ENCODE assay signal across 15 cellular contexts in genomic region chr3:53841296-53841695, GRCh38. TPM values are rescaled to one million over a fixed set of nuclear protein-coding genes. Genes with fewer than 3 reads are reported as not detected.
A peak's percentile ranks its signal among the peaks of the same experiment; 100 is the strongest.
DNase-seq lines count a peak whose midpoint lies in the region; ATAC-seq, FAIRE-seq and TF ChIP-seq lines count a peak whose summit lies in the region.
"Had no signal": no experiment of that assay in that cellular context is flagged by ENCODE, and none has a peak within 500 bp of the region (broad histone marks: within the 10 kb centered on the region; RNA-seq: fewer than 3 reads in every experiment).

No MANE protein-coding gene starts in this region.

- H3K9me3 ChIP-seq in H1 (ENCODE audit: insufficient read depth in 2 of 2, low read depth in 1 of 2, low read length in 1 of 2) (no peaks in the 10 kb centered on the region), SK-N-SH (no peaks in the 10 kb centered on the region)
- H3K9me3 ChIP-seq: sigmoid colon had no signal

- H3K9me3 Mint-ChIP-seq in stimulated activated naive B cell treated with anti-CD40 and anti-IgM and Interleukin-4, amounts not matched to agents 10 μg/mL and 1 μg/mL and 100 μg/mL, for 72 hours: no peaks in the 10 kb centered on the region
- H3K9me3 Mint-ChIP-seq: activated naive CD4-positive, alpha-beta T cell treated with anti-CD3 and anti-CD28 coated beads, Interleukin-2, amount 50 U/mL, for 24 hours; effector memory CD8-positive, alpha-beta T cell; stimulated activated effector memory CD8-positive, alpha-beta T cell treated with anti-CD3 and anti-CD28 coated beads, Interleukin-12 subunit alpha, Interleukin-12 subunit beta, amount 100 ng/mL, for 72 hours; T-cell had no signal

- H3K4me2 ChIP-seq in H1 (ENCODE audit: insufficient read depth in 1 of 2, low read depth in 2 of 2, low read length in 2 of 2): no peak overlapping the region
- H3K4me2 ChIP-seq in SK-N-SH: no peak overlapping the region

- TF ChIP-seq EP300 in H1 (IDR thresholded peaks at IDR 0.05; ENCODE audit: borderline replicate concordance in 1 of 2, low read depth in 2 of 2, low read length in 2 of 2) (no peak), SK-N-SH (IDR thresholded peaks at IDR 0.05; ENCODE audit: borderline replicate concordance in 1 of 2, low read depth in 1 of 2, low read length in 1 of 2) (no peak)

- H2BK15ac ChIP-seq in H1 (ENCODE audit: low read length): no peak overlapping the region

- TF ChIP-seq RAD21 in H1 (IDR thresholded peaks at IDR 0.05 in 1 of 2, conservative IDR thresholded peaks at IDR 0.05 in 1 of 2; ENCODE audit: low read depth in 2 of 2, low read length in 2 of 2) (peak; percentile 1 to 10; a peak in 1 of 4 replicates), SK-N-SH (IDR thresholded peaks at IDR 0.05; ENCODE audit: low read length) (no peak; the same call in 1 of the 2 replicates)

- no peak overlapping the region for H2BK5ac ChIP-seq in H1 (ENCODE audit: low read depth, low read length)

- H3K4ac ChIP-seq in H1 (replicated peaks; ENCODE audit: insufficient read length, low read depth, low read length): peak overlapping the region; percentile 44

- H2AK5ac ChIP-seq in H1 (ENCODE audit: low read depth, low read length): no peak overlapping the region

- no peak overlapping the region for H3K14ac ChIP-seq in H1 (ENCODE audit: insufficient read length)

- no peak overlapping the region for H3K4me3 ChIP-seq in H1 (ENCODE audit: extremely low read depth in 1 of 4, insufficient read depth in 2 of 4, low read depth in 3 of 4, low read length in 4 of 4)
- no peak overlapping the region for H3K4me3 ChIP-seq in SK-N-SH (ENCODE audit: low read depth in 2 of 2, low read length in 1 of 2)
- H3K4me3 ChIP-seq: sigmoid colon had no signal

- peaks cover 7% of the 10 kb centered on the region for H3K79me1 ChIP-seq in H1 (ENCODE audit: low read depth, low read length)

- H4K20me1 ChIP-seq in H1 (replicated peaks in 1 of 2; ENCODE audit: control insufficient read depth in 1 of 2, insufficient read depth in 2 of 2, low read length in 2 of 2) (peaks cover 0 to 2% of the 10 kb centered on the region in 2 experiments), SK-N-SH (ENCODE audit: insufficient read depth) (no peaks in the 10 kb centered on the region)

- H3F3A ChIP-seq in SK-N-SH (replicated peaks; ENCODE audit: insufficient read depth): no peaks in the 10 kb centered on the region

- H3K27ac ChIP-seq in H1 (ENCODE audit: low read depth, low read length) (no peak overlapping the region), SK-N-SH (ENCODE audit: low read depth in 2 of 2, low read length in 1 of 2) (peak overlapping the region in 1 of 2 experiments; percentile 62; a peak in 2 of 4 replicates)
- H3K27ac ChIP-seq: sigmoid colon had no signal

- no peaks in the 10 kb centered on the region for H3K9me2 ChIP-seq in SK-N-SH

- H3K56ac ChIP-seq in H1 (replicated peaks; ENCODE audit: insufficient read length, low read depth, low read length): no peak overlapping the region

- ATAC-seq in stimulated activated naive B cell treated with anti-CD40 and anti-IgM and Interleukin-4, amounts not matched to agents 10 μg/mL and 1 μg/mL and 100 μg/mL, for 72 hours (replicated peaks): no peak
- ATAC-seq: effector memory CD8-positive, alpha-beta T cell; stimulated activated effector memory CD8-positive, alpha-beta T cell treated with anti-CD3 and anti-CD28 coated beads, Interleukin-12 subunit alpha, Interleukin-12 subunit beta, amount 100 ng/mL, for 72 hours; T-cell had no signal

- H4K5ac ChIP-seq in H1 (ENCODE audit: insufficient read length, low read depth, low read length): no peak overlapping the region

- peaks cover 0 to 6% (median 0%) of the 10 kb centered on the region in 4 experiments; a peak in 1 of 8 replicates for H3K36me3 ChIP-seq in H1 (ENCODE audit: control insufficient read depth in 2 of 4, insufficient read depth in 4 of 4, low read length in 3 of 4)
- no peaks in the 10 kb centered on the region for H3K36me3 ChIP-seq in SK-N-SH (replicated peaks in 1 of 2; ENCODE audit: control insufficient read depth in 1 of 2, insufficient read depth in 2 of 2, low read length in 1 of 2)
- H3K36me3 ChIP-seq: sigmoid colon had no signal

- H3K79me2 ChIP-seq in H1 (ENCODE audit: control insufficient read depth in 1 of 2, insufficient read depth in 2 of 2, low read length in 2 of 2) (0 out of 4 replicates have a peak, but pooled peaks cover 0 to 3% of the 10 kb centered on the region in 2 experiments), SK-N-SH (ENCODE audit: insufficient read depth) (no peaks in the 10 kb centered on the region)

- H4K91ac ChIP-seq in H1 (replicated peaks; ENCODE audit: insufficient read length, low read length): no peak overlapping the region

- H2BK20ac ChIP-seq in H1 (ENCODE audit: low read length): no peak overlapping the region

- H3K9ac ChIP-seq in H1 (replicated peaks in 1 of 4; ENCODE audit: extremely low read depth in 1 of 4, low read depth in 3 of 4, low read length in 3 of 4) (no peak overlapping the region), SK-N-SH (no peak overlapping the region)

- peak in 2 of 3 experiments; percentile 7 to 13; a peak in 2 of 4 replicates for TF ChIP-seq CTCF in H1 (IDR thresholded peaks at IDR 0.05; ENCODE audit: control extremely low read depth in 1 of 3, insufficient read depth in 1 of 3, low read depth in 1 of 3, low read length in 3 of 3)
- TF ChIP-seq CTCF in SK-N-SH (IDR thresholded peaks at IDR 0.05): no peak

- WGBS in H1 (ENCODE audit: extremely low coverage in 1 of 2, insufficient coverage in 1 of 2, insufficient read length in 1 of 2, insufficient replicate concordance in 2 of 2, low coverage in 1 of 2, low lambda C conversion rate in 2 of 2, missing lambda C conversion rate in 1 of 2), 2 experiments: 88% methylated on average over 5 of the region's 5 CpGs; no CpG with 5 or more reads in 1 of the 2 experiments
- WGBS in SK-N-SH (ENCODE audit: low lambda C conversion rate): 76% methylated on average over 5 of the region's 5 CpGs

- no peak for FAIRE-seq in H1 (lab: Jason Lieb, UNC)
- FAIRE-seq: A204.1, urothelium cell line had no signal

- H3K4me1 ChIP-seq in H1 (replicated peaks in 1 of 4; ENCODE audit: control insufficient read depth in 3 of 4, insufficient read depth in 4 of 4, low read length in 3 of 4) (peaks cover 14 to 30% (median 21%) of the 10 kb centered on the region in 4 experiments), SK-N-SH (ENCODE audit: control insufficient read depth in 1 of 2, insufficient read depth in 2 of 2, low read depth in 1 of 2, low read length in 1 of 2) (peaks cover 0 to 12% of the 10 kb centered on the region in 2 experiments; a peak in 1 of 4 replicates)

- no peak overlapping the region for H3K23ac ChIP-seq in H1 (ENCODE audit: insufficient read length)

- peak overlapping the region; percentile 14 for H3K27ac Mint-ChIP-seq in stimulated activated naive B cell treated with anti-CD40 and anti-IgM and Interleukin-4, amounts not matched to agents 10 μg/mL and 1 μg/mL and 100 μg/mL, for 72 hours
- H3K27ac Mint-ChIP-seq: activated naive CD4-positive, alpha-beta T cell treated with anti-CD3 and anti-CD28 coated beads, Interleukin-2, amount 50 U/mL, for 24 hours; CD4-positive, CD25-positive, alpha-beta regulatory T cell; effector memory CD8-positive, alpha-beta T cell; stimulated activated effector memory CD8-positive, alpha-beta T cell treated with anti-CD3 and anti-CD28 coated beads, Interleukin-12 subunit alpha, Interleukin-12 subunit beta, amount 100 ng/mL, for 72 hours; T-cell had no signal

- TF ChIP-seq POLR2A in H1 (IDR thresholded peaks at IDR 0.05; ENCODE audit: control extremely low read depth in 1 of 2, low read depth in 2 of 2, low read length in 2 of 2): no peak

- H3K23me2 ChIP-seq in H1 (ENCODE audit: low read depth, low read length): peaks cover 5% of the 10 kb centered on the region; the same call in 1 of the 2 replicates

- H3K27me3 ChIP-seq in H1 (replicated peaks in 1 of 4; ENCODE audit: control insufficient read depth in 3 of 4, extremely low read depth in 1 of 4, insufficient read depth in 3 of 4, low read length in 3 of 4): no peaks in the 10 kb centered on the region
- peaks cover 20% of the 10 kb centered on the region for H3K27me3 ChIP-seq in SK-N-SH (ENCODE audit: insufficient read depth)

- H2BK12ac ChIP-seq in H1 (ENCODE audit: low read depth, low read length): no peak overlapping the region

- H3K27me3 Mint-ChIP-seq in stimulated activated naive B cell treated with anti-CD40 and anti-IgM and Interleukin-4, amounts not matched to agents 10 μg/mL and 1 μg/mL and 100 μg/mL, for 72 hours: peaks cover 13 to 41% of the 10 kb centered on the region in 2 donors

- no peak overlapping the region; the same call in 1 of the 2 replicates for H4K8ac ChIP-seq in H1 (ENCODE audit: extremely low read depth, insufficient read depth, low read length)

- peaks cover 39 to 51% of the 10 kb centered on the region in 2 donors for H3K36me3 Mint-ChIP-seq in stimulated activated naive B cell treated with anti-CD40 and anti-IgM and Interleukin-4, amounts not matched to agents 10 μg/mL and 1 μg/mL and 100 μg/mL, for 72 hours
- H3K36me3 Mint-ChIP-seq: activated naive CD4-positive, alpha-beta T cell treated with anti-CD3 and anti-CD28 coated beads, Interleukin-2, amount 50 U/mL, for 24 hours; CD4-positive, CD25-positive, alpha-beta regulatory T cell; stimulated activated effector memory CD8-positive, alpha-beta T cell treated with anti-CD3 and anti-CD28 coated beads, Interleukin-12 subunit alpha, Interleukin-12 subunit beta, amount 100 ng/mL, for 72 hours; T-cell had no signal

- H2AFZ ChIP-seq in H1 (ENCODE audit: low read length) (no peak overlapping the region), SK-N-SH (ENCODE audit: low read depth) (no peak overlapping the region)

- DNase-seq in NCI-H82 (lab: John Stamatoyannopoulos, UW) (peak; percentile 36), NCI-H82 treated with DMSO at 0.1 percent for 48 hours (lab: John Stamatoyannopoulos, UW; ENCODE audit: unreplicated experiment) (no peak), H1 (ENCODE audit: low read depth in 1 of 2, low spot score in 2 of 2) (no peak), SK-N-SH (no peak), inferior parietal cortex (ENCODE audit: extremely low spot score) (no peak)
- no peak for DNase-seq in stimulated activated naive B cell treated with anti-CD40 and anti-IgM and Interleukin-4, amounts not matched to agents 10 μg/mL and 1 μg/mL and 100 μg/mL, for 72 hours
- DNase-seq: CD4-positive, CD25-positive, alpha-beta regulatory T cell; effector memory CD8-positive, alpha-beta T cell; NCI-H1694 treated with DMSO at 0.1 percent for 48 hours; T-cell had no signal

- H3K4me3 Mint-ChIP-seq in stimulated activated naive B cell treated with anti-CD40 and anti-IgM and Interleukin-4, amounts not matched to agents 10 μg/mL and 1 μg/mL and 100 μg/mL, for 72 hours: no peak overlapping the region
- H3K4me3 Mint-ChIP-seq: activated naive CD4-positive, alpha-beta T cell treated with anti-CD3 and anti-CD28 coated beads, Interleukin-2, amount 50 U/mL, for 24 hours; effector memory CD8-positive, alpha-beta T cell; stimulated activated effector memory CD8-positive, alpha-beta T cell treated with anti-CD3 and anti-CD28 coated beads, Interleukin-12 subunit alpha, Interleukin-12 subunit beta, amount 100 ng/mL, for 72 hours; T-cell had no signal

- no peak overlapping the region for H3K18ac ChIP-seq in H1 (ENCODE audit: extremely low read depth, low read length)

- CTCF ChIA-PET in H1 (lab: Charles Lee; ENCODE audit: partially characterized antibody): interaction anchor here (0.6 to 1.5 kb wide), 2 partner anchors 9 to 494 kb away, joined by 3 to 5 read pairs; partner anchors contain the start of gene DCP1A
- CTCF ChIA-PET in SK-N-SH (lab: Yijun Ruan, JAX): interaction anchor here (0.6 to 1.2 kb wide), 3 partner anchors 10 to 13 kb away, joined by 3 read pairs; no protein-coding TSS in a partner anchor

- peaks cover 32 to 49% of the 10 kb centered on the region in 2 donors for H3K4me1 Mint-ChIP-seq in stimulated activated naive B cell treated with anti-CD40 and anti-IgM and Interleukin-4, amounts not matched to agents 10 μg/mL and 1 μg/mL and 100 μg/mL, for 72 hours
- H3K4me1 Mint-ChIP-seq: activated naive CD4-positive, alpha-beta T cell treated with anti-CD3 and anti-CD28 coated beads, Interleukin-2, amount 50 U/mL, for 24 hours had no signal

- peak overlapping the region; percentile 28 for H2BK120ac ChIP-seq in H1 (replicated peaks; ENCODE audit: low read depth, low read length)

- POLR2A ChIA-PET in H1 (lab: Charles Lee; ENCODE audit: partially characterized antibody) (interaction anchor here (1.2 kb wide), 1 partner anchor 15 kb away, joined by 3 read pairs; no protein-coding TSS in a partner anchor), SK-N-SH (lab: Yijun Ruan, JAX) (no interaction called here)

RNA-seq across cellular contexts. Expression of gene CHDH, which starts 4.9 kb away (rescaled TPM):
- total RNA-seq in H1 (2021; fragmentation: NEBNext Ultra II Directional; extraction: Animal tissue kit (Norgen Biotek cat#: 25700)): 8.9 and 10.3 TPM in 2 replicates
- polyA plus RNA-seq in H1 (2011; rRNA removed) (4.9 and 7.3 TPM in 2 replicates), SK-N-SH (2012; rRNA removed) (0.05 and 0.33 TPM in 2 replicates)
- 5.5 TPM for polyA plus RNA-seq in H1 (2011; cell fraction: cytosol; rRNA removed)
- polyA plus RNA-seq in H1 (2011; cell fraction: nucleus; rRNA removed): 10.1 TPM
- 7.7 to 9.2 TPM (median 8.3 TPM) in 4 replicates for polyA plus RNA-seq in H1 (2012, experiment 1 of 2)
- 2.2 TPM for polyA plus RNA-seq in H1 (2012, experiment 2 of 2)
- 3.4 TPM for polyA plus RNA-seq in H1 (2013, experiment 1 of 2)
- 3.0 TPM for polyA plus RNA-seq in H1 (2013, experiment 2 of 2)
- polyA minus RNA-seq in H1 (2011; rRNA and poly(A)+ RNA removed): 6.6 and 8.2 TPM in 2 replicates
- polyA minus RNA-seq in H1 (2011; cell fraction: cytosol; rRNA and poly(A)+ RNA removed): 7.0 TPM
- polyA minus RNA-seq in H1 (2011; cell fraction: nucleus; rRNA and poly(A)+ RNA removed): 7.1 TPM
- polyA plus RNA-seq in SK-N-SH (2012; cell fraction: cytosol; rRNA removed): 0.04 and 0.16 TPM in 2 replicates
- polyA plus RNA-seq in SK-N-SH (2012; cell fraction: nucleus; rRNA removed): 0.32 and 2.1 TPM in 2 replicates

RNA-seq across cellular contexts. Expression of gene IL17RB, which starts 5.1 kb away (rescaled TPM):
- 6.9 and 7.0 TPM in 2 replicates for total RNA-seq in H1 (2021; fragmentation: NEBNext Ultra II Directional; extraction: Animal tissue kit (Norgen Biotek cat#: 25700))
- 13.3 and 24.6 TPM in 2 replicates for polyA plus RNA-seq in H1 (2011; rRNA removed)
- polyA plus RNA-seq in H1 (2011; cell fraction: cytosol; rRNA removed): 18.2 TPM
- 37.5 TPM for polyA plus RNA-seq in H1 (2011; cell fraction: nucleus; rRNA removed)
- polyA plus RNA-seq in H1 (2012, experiment 1 of 2): 10.2 to 14.6 TPM (median 13.4 TPM) in 4 replicates
- 2.8 TPM for polyA plus RNA-seq in H1 (2012, experiment 2 of 2)
- polyA plus RNA-seq in H1 (2013, experiment 1 of 2): 7.9 TPM
- polyA plus RNA-seq in H1 (2013, experiment 2 of 2): 7.8 TPM
- polyA minus RNA-seq in H1 (2011; rRNA and poly(A)+ RNA removed): 10.2 and 22.3 TPM in 2 replicates
- polyA minus RNA-seq in H1 (2011; cell fraction: cytosol; rRNA and poly(A)+ RNA removed): 4.8 TPM
- 9.0 TPM for polyA minus RNA-seq in H1 (2011; cell fraction: nucleus; rRNA and poly(A)+ RNA removed)
- 0.10 and 0.16 TPM in 2 replicates for polyA plus RNA-seq in SK-N-SH (2012; rRNA removed)
- 0.03 TPM in 1 of 2 replicates, not detected in the other for polyA plus RNA-seq in SK-N-SH (2012; cell fraction: cytosol; rRNA removed)
- 0.44 and 0.50 TPM in 2 replicates for polyA plus RNA-seq in SK-N-SH (2012; cell fraction: nucleus; rRNA removed)

RNA-seq across cellular contexts. Expression of gene ACTR8, which starts 40.7 kb away (rescaled TPM):
- total RNA-seq in H1 (2021; fragmentation: NEBNext Ultra II Directional; extraction: Animal tissue kit (Norgen Biotek cat#: 25700)): 25.4 and 26.9 TPM in 2 replicates
- 5.9 and 8.3 TPM in 2 replicates for polyA plus RNA-seq in H1 (2011; rRNA removed)
- polyA plus RNA-seq in H1 (2011; cell fraction: cytosol; rRNA removed): 11.9 TPM
- 13.1 TPM for polyA plus RNA-seq in H1 (2011; cell fraction: nucleus; rRNA removed)
- polyA plus RNA-seq in H1 (2012, experiment 1 of 2): 16.9 to 21.6 TPM (median 18.6 TPM) in 4 replicates
- polyA plus RNA-seq in H1 (2012, experiment 2 of 2): 3.1 TPM
- polyA plus RNA-seq in H1 (2013, experiment 1 of 2): 10.5 TPM
- polyA plus RNA-seq in H1 (2013, experiment 2 of 2): 10.4 TPM
- polyA minus RNA-seq in H1 (2011; rRNA and poly(A)+ RNA removed): 22.6 and 26.5 TPM in 2 replicates
- 18.3 TPM for polyA minus RNA-seq in H1 (2011; cell fraction: cytosol; rRNA and poly(A)+ RNA removed)
- polyA minus RNA-seq in H1 (2011; cell fraction: nucleus; rRNA and poly(A)+ RNA removed): 19.4 TPM
- 17.7 and 23.6 TPM in 2 replicates for polyA plus RNA-seq in SK-N-SH (2012; rRNA removed)
- 17.5 and 18.5 TPM in 2 replicates for polyA plus RNA-seq in SK-N-SH (2012; cell fraction: cytosol; rRNA removed)
- 24.8 and 33.7 TPM in 2 replicates for polyA plus RNA-seq in SK-N-SH (2012; cell fraction: nucleus; rRNA removed)

RNA-seq across cellular contexts. Expression of gene SELENOK, which starts 50.4 kb away (rescaled TPM):
- 32.5 and 40.2 TPM in 2 replicates for total RNA-seq in H1 (2021; fragmentation: NEBNext Ultra II Directional; extraction: Animal tissue kit (Norgen Biotek cat#: 25700))
- polyA plus RNA-seq in H1 (2011; rRNA removed): 12.6 and 26.9 TPM in 2 replicates
- polyA plus RNA-seq in H1 (2011; cell fraction: cytosol; rRNA removed): 35.4 TPM
- polyA plus RNA-seq in H1 (2011; cell fraction: nucleus; rRNA removed): 9.4 TPM
- 31.6 to 58.1 TPM (median 37.3 TPM) in 4 replicates for polyA plus RNA-seq in H1 (2012, experiment 1 of 2)
- 68.3 TPM for polyA plus RNA-seq in H1 (2012, experiment 2 of 2)
- 50.8 TPM for polyA plus RNA-seq in H1 (2013, experiment 1 of 2)
- polyA plus RNA-seq in H1 (2013, experiment 2 of 2): 58.0 TPM
- polyA minus RNA-seq in H1 (2011; rRNA and poly(A)+ RNA removed): 9.3 and 13.0 TPM in 2 replicates
- 7.3 TPM for polyA minus RNA-seq in H1 (2011; cell fraction: cytosol; rRNA and poly(A)+ RNA removed)
- 9.6 TPM for polyA minus RNA-seq in H1 (2011; cell fraction: nucleus; rRNA and poly(A)+ RNA removed)
- 29.2 and 32.1 TPM in 2 replicates for polyA plus RNA-seq in SK-N-SH (2012; rRNA removed)
- polyA plus RNA-seq in SK-N-SH (2012; cell fraction: cytosol; rRNA removed): 40.3 and 55.4 TPM in 2 replicates
- 10.2 and 16.8 TPM in 2 replicates for polyA plus RNA-seq in SK-N-SH (2012; cell fraction: nucleus; rRNA removed)
